In genomic region chr17:37651846-37652245, GRCh38 we compare ENCODE assay signal across 31 cellular contexts.
"Had no signal": no experiment of that assay in that cellular context is flagged by ENCODE, and none has a peak within 500 bp of the region (broad histone marks: within the 10 kb centered on the region; RNA-seq: fewer than 3 reads in every experiment).

No MANE protein-coding gene starts in this region.

- H3K27ac ChIP-seq: left lung, lower lobe of right lung, pancreas, prostate gland, skin epidermis, stomach, testis, thyroid gland, transverse colon, upper lobe of left lung, vagina had no signal

- H3K4me3 Mint-ChIP-seq: naive thymus-derived CD8-positive, alpha-beta T cell; nephron; neural crest cell; stimulated activated naive B cell treated with anti-CD40 and anti-IgM and Interleukin-4, amounts not matched to agents 10 μg/mL and 1 μg/mL and 100 μg/mL, for 72 hours had no signal

- FAIRE-seq: keratinocyte, pancreas had no signal

- ATAC-seq: left cardiac atrium; left lung; lower lobe of right lung; naive thymus-derived CD8-positive, alpha-beta T cell; pancreas; right cardiac atrium; sciatic nerve; stimulated activated naive B cell treated with anti-CD40 and anti-IgM and Interleukin-4, amounts not matched to agents 10 μg/mL and 1 μg/mL and 100 μg/mL, for 72 hours; stimulated activated naive CD8-positive, alpha-beta T cell treated with anti-CD3 and anti-CD28 coated beads, Interleukin-15, Interleukin-2, amounts not matched to agents 100 U/mL and 50 U/mL, for 24 hours had no signal

- DNase-seq: hypothalamus; kidney glomerular epithelial cell; left cardiac atrium; left lung; lower lobe of right lung; mammary epithelial cell; mesenchymal stem cell; naive thymus-derived CD8-positive, alpha-beta T cell; nucleus accumbens; pancreas; posterior cingulate gyrus; retina; right cardiac atrium; stimulated activated CD4-positive, alpha-beta T cell treated with anti-CD3 and anti-CD28 coated beads, Interleukin-12 subunit alpha, Interleukin-12 subunit beta, amount 100 ng/mL, for 4 hours; stimulated activated CD4-positive, alpha-beta T cell treated with anti-CD3 and anti-CD28 coated beads, Interleukin-15, amount 100 ng/mL, for 24 hours; stimulated activated CD4-positive, alpha-beta T cell treated with anti-CD3 and anti-CD28 coated beads, Interleukin-2, amount 100 ng/mL, for 24 hours; stimulated activated CD4-positive, alpha-beta T cell treated with anti-CD3 and anti-CD28 coated beads, Interleukin-4, amount 100 ng/mL, for 1 hour; stimulated activated naive B cell treated with anti-CD40 and anti-IgM and Interleukin-4, amounts not matched to agents 10 μg/mL and 1 μg/mL and 100 μg/mL, for 72 hours; stimulated activated naive CD8-positive, alpha-beta T cell treated with anti-CD3 and anti-CD28 coated beads, Interleukin-15, Interleukin-2, amounts not matched to agents 100 U/mL and 50 U/mL, for 24 hours; stomach; testis; thyroid gland; transverse colon; upper lobe of left lung had no signal

- H3K9me3 ChIP-seq: left lung, lower lobe of right lung, pancreas, prostate gland, stomach, testis, thyroid gland, transverse colon, upper lobe of left lung, vagina had no signal

- H3K4me1 ChIP-seq: left lung, lower lobe of right lung, pancreas, prostate gland, stomach, testis, transverse colon, vagina had no signal

- H3K4me1 Mint-ChIP-seq: naive thymus-derived CD8-positive, alpha-beta T cell; nephron; neural crest cell; stimulated activated naive B cell treated with anti-CD40 and anti-IgM and Interleukin-4, amounts not matched to agents 10 μg/mL and 1 μg/mL and 100 μg/mL, for 72 hours had no signal

- H3K36me3 ChIP-seq: left lung, lower lobe of right lung, pancreas, prostate gland, stomach, thyroid gland, transverse colon, upper lobe of left lung, vagina had no signal

- H3K27me3 ChIP-seq: pancreas, testis, thyroid gland, upper lobe of left lung, vagina had no signal

- H3K27ac Mint-ChIP-seq: naive thymus-derived CD8-positive, alpha-beta T cell; nephron; stimulated activated naive B cell treated with anti-CD40 and anti-IgM and Interleukin-4, amounts not matched to agents 10 μg/mL and 1 μg/mL and 100 μg/mL, for 72 hours had no signal

- H3K9me3 Mint-ChIP-seq: naive thymus-derived CD8-positive, alpha-beta T cell; nephron; neural crest cell; stimulated activated naive B cell treated with anti-CD40 and anti-IgM and Interleukin-4, amounts not matched to agents 10 μg/mL and 1 μg/mL and 100 μg/mL, for 72 hours had no signal

- H3K4me3 ChIP-seq: left lung, lower lobe of right lung, pancreas, prostate gland, skin epidermis, stomach, testis, thyroid gland, transverse colon, upper lobe of left lung, vagina had no signal

- H3K36me3 Mint-ChIP-seq: stimulated activated naive B cell treated with anti-CD40 and anti-IgM and Interleukin-4, amounts not matched to agents 10 μg/mL and 1 μg/mL and 100 μg/mL, for 72 hours had no signal
